ENCODE assay signal across 1 cellular context in genomic region chr1:241464985-241465384, GRCh38.
TF ChIP-seq lines count a peak whose summit lies in the region.

No MANE protein-coding gene starts in this region.

TF ChIP-seq in GM12878, 131 proteins besides CTCF, POLR2A, EP300 and RAD21:
- TF ChIP-seq REST (IDR thresholded peaks at IDR 0.05; ENCODE audit: low read depth, low read length) (no peak), ZNF592 (IDR thresholded peaks at IDR 0.05) (no peak), SMAD1 (IDR thresholded peaks at IDR 0.05; ENCODE audit: low read depth, partially characterized antibody) (no peak), FOXM1 (IDR thresholded peaks at IDR 0.05; ENCODE audit: low read depth, low read length) (no peak), KDM1A (IDR thresholded peaks at IDR 0.05; ENCODE audit: borderline replicate concordance) (no peak), SKIL (IDR thresholded peaks at IDR 0.05; ENCODE audit: low read depth, poor library complexity, severe bottlenecking) (no peak), PAX8 (IDR thresholded peaks at IDR 0.05) (no peak), GABPA (IDR thresholded peaks at IDR 0.05; ENCODE audit: low read depth) (no peak), CHD4 (IDR thresholded peaks at IDR 0.05) (no peak), FOXK2 (IDR thresholded peaks at IDR 0.05) (no peak), SIN3A (IDR thresholded peaks at IDR 0.05; ENCODE audit: low read depth, low read length) (no peak), SUPT20H (IDR thresholded peaks at IDR 0.05; ENCODE audit: borderline replicate concordance, control insufficient read depth, low read depth, low read length) (no peak), BHLHE40 (IDR thresholded peaks at IDR 0.05; ENCODE audit: borderline replicate concordance in 1 of 2, low read depth in 2 of 2, low read length in 1 of 2) (no peak), WRNIP1 (IDR thresholded peaks at IDR 0.05; ENCODE audit: borderline replicate concordance, low read depth, low read length) (no peak), HDAC6 (IDR thresholded peaks at IDR 0.05; ENCODE audit: unreplicated experiment) (no peak)
TF ChIP-seq in GM12878: peak in this region for 0.
